8 cellular contexts compared by ENCODE assay signal in genomic region chr4:107034091-107034698, GRCh38. TPM values are rescaled to one million over a fixed set of nuclear protein-coding genes. Genes with fewer than 3 reads are reported as not detected.
DNase-seq lines count a peak whose midpoint lies in the region; ATAC-seq, FAIRE-seq and TF ChIP-seq lines count a peak whose summit lies in the region.
"Had no signal": no experiment of that assay in that cellular context is flagged by ENCODE, and none has a peak within 500 bp of the region (broad histone marks: within the 10 kb centered on the region; RNA-seq: fewer than 3 reads in every experiment).

No MANE protein-coding gene starts in this region.

- H3K27ac Mint-ChIP-seq in H9, result no peak overlapping the region

- H3T11ph ChIP-seq in H9 (ENCODE audit: low read length), result no peak overlapping the region

- peak; percentile 52 to 55; a peak in 3 of 4 replicates for TF ChIP-seq RAD21 in H1 (IDR thresholded peaks at IDR 0.05 in 1 of 2, conservative IDR thresholded peaks at IDR 0.05 in 1 of 2; ENCODE audit: low read depth in 2 of 2, low read length in 2 of 2)

- H3K9me3 ChIP-seq in H9 (ENCODE audit: control insufficient read depth, low read depth, low read length), result no peaks in the 10 kb centered on the region
- no peaks in the 10 kb centered on the region for H3K9me3 ChIP-seq in H1 (ENCODE audit: insufficient read depth in 2 of 2, low read depth in 1 of 2, low read length in 1 of 2)

- H2BK15ac ChIP-seq in H9 (ENCODE audit: low read depth, low read length), result no peak overlapping the region
- no peak overlapping the region for H2BK15ac ChIP-seq in H1 (ENCODE audit: low read length)

- H3K56ac ChIP-seq in H9 (ENCODE audit: insufficient read length, low read depth, low read length), result no peak overlapping the region
- no peak overlapping the region for H3K56ac ChIP-seq in H1 (replicated peaks; ENCODE audit: insufficient read length, low read depth, low read length)

- no peak for TF ChIP-seq POLR2A in H1 (IDR thresholded peaks at IDR 0.05; ENCODE audit: control extremely low read depth in 1 of 2, low read depth in 2 of 2, low read length in 2 of 2)

- no peak overlapping the region for H4K5ac ChIP-seq in H9 (ENCODE audit: insufficient read length, low read depth, low read length)
- H4K5ac ChIP-seq in H1 (ENCODE audit: insufficient read length, low read depth, low read length), result no peak overlapping the region

- H3K79me1 ChIP-seq in H9 (ENCODE audit: insufficient read depth, low read depth, low read length, poor library complexity, severe bottlenecking), result no peaks in the 10 kb centered on the region
- H3K79me1 ChIP-seq in H1 (ENCODE audit: low read depth, low read length), result no peaks in the 10 kb centered on the region

- POLR2A ChIA-PET in H1 (lab: Charles Lee; ENCODE audit: partially characterized antibody), result interaction anchor here (0.6 kb wide), 1 partner anchor 185 kb away, joined by 3 read pairs; no protein-coding TSS in a partner anchor

- H3K4ac ChIP-seq in H9 (ENCODE audit: low read depth, low read length) (no peak overlapping the region), H1 (replicated peaks; ENCODE audit: insufficient read length, low read depth, low read length) (no peak overlapping the region)

- no peak for TF ChIP-seq EP300 in H1 (IDR thresholded peaks at IDR 0.05; ENCODE audit: borderline replicate concordance in 1 of 2, low read depth in 2 of 2, low read length in 2 of 2)

- H3K9ac ChIP-seq in H9 (ENCODE audit: extremely low read depth, insufficient read length, low read length) (no peak overlapping the region), H1 (replicated peaks in 1 of 4; ENCODE audit: extremely low read depth in 1 of 4, low read depth in 3 of 4, low read length in 3 of 4) (no peak overlapping the region)

- H3K79me2 ChIP-seq in H9 (ENCODE audit: insufficient read depth, low read length), result no peaks in the 10 kb centered on the region
- no peaks in the 10 kb centered on the region for H3K79me2 ChIP-seq in H1 (ENCODE audit: control insufficient read depth in 1 of 2, insufficient read depth in 2 of 2, low read length in 2 of 2)

- no CpG with 5 or more reads among the region's 35 CpGs for WGBS in H9 (ENCODE audit: extremely low coverage, insufficient read length, low lambda C conversion rate)
- 6% methylated on average over 35 of the region's 35 CpGs; no CpG with 5 or more reads in 1 of the 2 experiments for WGBS in H1 (ENCODE audit: extremely low coverage in 1 of 2, insufficient coverage in 1 of 2, insufficient read length in 1 of 2, insufficient replicate concordance in 2 of 2, low coverage in 1 of 2, low lambda C conversion rate in 2 of 2, missing lambda C conversion rate in 1 of 2), 2 experiments

- H4K8ac ChIP-seq in H9 (replicated peaks; ENCODE audit: insufficient read length, low read depth, low read length), result no peak overlapping the region
- H4K8ac ChIP-seq in H1 (ENCODE audit: extremely low read depth, insufficient read depth, low read length), result no peak overlapping the region

- H2BK12ac ChIP-seq in H9 (ENCODE audit: insufficient read length, low read depth, low read length) (no peak overlapping the region), H1 (ENCODE audit: low read depth, low read length) (no peak overlapping the region)

- H3K4me3 Mint-ChIP-seq in H9, result peak overlapping the region; percentile 78 to 93

- no peak overlapping the region for H2BK5ac ChIP-seq in H9 (ENCODE audit: insufficient read length, low read length)
- no peak overlapping the region for H2BK5ac ChIP-seq in H1 (ENCODE audit: low read depth, low read length)

- CTCF ChIA-PET in H1 (lab: Charles Lee; ENCODE audit: partially characterized antibody), result interaction anchor here (0.6 to 2.6 kb wide), 32 partner anchors 9 to 496 kb away, joined by 3 to 15 read pairs (median 3); no protein-coding TSS in a partner anchor

- peaks cover 0 to 2% of the 10 kb centered on the region in 2 experiments; a peak in 2 of 5 replicates for H3K9me3 Mint-ChIP-seq in H9

- H4K20me1 ChIP-seq in H9 (ENCODE audit: control insufficient read depth, insufficient read depth, insufficient read length) (no peaks in the 10 kb centered on the region), H1 (replicated peaks in 1 of 2; ENCODE audit: control insufficient read depth in 1 of 2, insufficient read depth in 2 of 2, low read length in 2 of 2) (no peaks in the 10 kb centered on the region)

- H3K18ac ChIP-seq in H9 (ENCODE audit: insufficient read length, low read depth, low read length) (no peak overlapping the region), H1 (ENCODE audit: extremely low read depth, low read length) (no peak overlapping the region)

- peak; percentile 7 for FAIRE-seq in H1 (lab: Jason Lieb, UNC)

- peaks cover 34 to 40% of the 10 kb centered on the region in 2 experiments for H3K4me1 Mint-ChIP-seq in H9

- peaks cover 33% of the 10 kb centered on the region for H3K27me3 ChIP-seq in H9 (ENCODE audit: insufficient read depth, low read length)
- H3K27me3 ChIP-seq in H1 (replicated peaks in 1 of 4; ENCODE audit: control insufficient read depth in 3 of 4, extremely low read depth in 1 of 4, insufficient read depth in 3 of 4, low read length in 3 of 4), result peaks cover 25 to 46% (median 40%) of the 10 kb centered on the region in 4 experiments

- no peak overlapping the region for H4K91ac ChIP-seq in H9 (ENCODE audit: insufficient read length, low read depth, low read length)
- H4K91ac ChIP-seq in H1 (replicated peaks; ENCODE audit: insufficient read length, low read length), result no peak overlapping the region

- peak overlapping the region; percentile 42 to 62 (median 47) for H3K4me3 ChIP-seq in H1 (ENCODE audit: extremely low read depth in 1 of 4, insufficient read depth in 2 of 4, low read depth in 3 of 4, low read length in 4 of 4)

- DNase-seq in H9 (peak; percentile 75), SHP77 (lab: John Stamatoyannopoulos, UW) (peak; percentile 41 to 58), H1 (ENCODE audit: low read depth in 1 of 2, low spot score in 2 of 2) (peak in 1 of 2 experiments; percentile 71), myocyte (ENCODE audit: low read depth) (peak; percentile 68)

- H3K14ac ChIP-seq in H9 (ENCODE audit: insufficient read depth, low read length), result no peak overlapping the region
- no peak overlapping the region for H3K14ac ChIP-seq in H1 (ENCODE audit: insufficient read length)

- peak overlapping the region; percentile 82 for H3K4me2 ChIP-seq in H9 (ENCODE audit: insufficient read depth, insufficient read length, low read length)
- H3K4me2 ChIP-seq in H1 (ENCODE audit: insufficient read depth in 1 of 2, low read depth in 2 of 2, low read length in 2 of 2), result peak overlapping the region; percentile 90 to 99

- H2AK5ac ChIP-seq in H9 (ENCODE audit: insufficient read length, low read length) (no peak overlapping the region), H1 (ENCODE audit: low read depth, low read length) (no peak overlapping the region)

- H3K4me1 ChIP-seq in H9 (ENCODE audit: insufficient read depth, low read length) (peaks cover 3% of the 10 kb centered on the region; the same call in 1 of the 2 replicates), H1 (replicated peaks in 1 of 4; ENCODE audit: control insufficient read depth in 3 of 4, insufficient read depth in 4 of 4, low read length in 3 of 4) (peaks cover 0 to 13% (median 2%) of the 10 kb centered on the region in 4 experiments; a peak in 5 of 7 replicates)

- no peak overlapping the region for H2BK20ac ChIP-seq in H9 (ENCODE audit: low read depth, low read length, poor library complexity, severe bottlenecking)
- H2BK20ac ChIP-seq in H1 (ENCODE audit: low read length), result no peak overlapping the region

- TF ChIP-seq CTCF in H9 (conservative IDR thresholded peaks at IDR 0.05) (peak; percentile 73), H1 (IDR thresholded peaks at IDR 0.05; ENCODE audit: control extremely low read depth in 1 of 3, insufficient read depth in 1 of 3, low read depth in 1 of 3, low read length in 3 of 3) (peak; percentile 56 to 93 (median 83))

- no peaks in the 10 kb centered on the region; a peak in 1 of 7 replicates for H3K36me3 Mint-ChIP-seq in H9 (ENCODE audit: insufficient read depth in 1 of 3, low read depth in 3 of 3)

- H3K27me3 Mint-ChIP-seq in H9 (ENCODE audit: low read depth), result peaks cover 61% of the 10 kb centered on the region

- no peak overlapping the region for H2BK120ac ChIP-seq in H9 (ENCODE audit: low read depth, low read length, poor library complexity, severe bottlenecking)
- H2BK120ac ChIP-seq in H1 (replicated peaks; ENCODE audit: low read depth, low read length), result no peak overlapping the region

- H2AFZ ChIP-seq in H9 (ENCODE audit: low read length) (no peak overlapping the region), H1 (ENCODE audit: low read length) (peak overlapping the region; percentile 36; the same call in 1 of the 2 replicates)

- no peak for ATAC-seq in HG02852 (IDR thresholded peaks at IDR 0.05; ENCODE audit: unreplicated experiment)
- ATAC-seq in GM21526 (IDR thresholded peaks at IDR 0.05; ENCODE audit: low FRiP score, unreplicated experiment), result no peak
- ATAC-seq in GM21390 (IDR thresholded peaks at IDR 0.05; ENCODE audit: unreplicated experiment), result no peak

- no peak overlapping the region for H3K27ac ChIP-seq in H9 (ENCODE audit: insufficient read length, low read depth, low read length)
- no peak overlapping the region for H3K27ac ChIP-seq in H1 (ENCODE audit: low read depth, low read length)

- H3K36me3 ChIP-seq in H1 (ENCODE audit: control insufficient read depth in 2 of 4, insufficient read depth in 4 of 4, low read length in 3 of 4), result no peaks in the 10 kb centered on the region

- H3K23ac ChIP-seq in H9 (ENCODE audit: insufficient read length, low read depth, low read length), result no peak overlapping the region
- no peak overlapping the region for H3K23ac ChIP-seq in H1 (ENCODE audit: insufficient read length)

- peaks cover 30% of the 10 kb centered on the region for H3K23me2 ChIP-seq in H9 (ENCODE audit: insufficient read length, low read depth, low read length, poor library complexity, severe bottlenecking)
- H3K23me2 ChIP-seq in H1 (ENCODE audit: low read depth, low read length), result peaks cover 18% of the 10 kb centered on the region

TF ChIP-seq in H1, 55 proteins besides CTCF, POLR2A, EP300 and RAD21 (continues in another document):
- TF ChIP-seq TCF12 (IDR thresholded peaks at IDR 0.05; ENCODE audit: low read depth, low read length) (no peak), POLR2AphosphoS5 (IDR thresholded peaks at IDR 0.05; ENCODE audit: low read depth, low read length) (no peak), TAF1 (IDR thresholded peaks at IDR 0.05; ENCODE audit: low read depth, low read length) (no peak)

RNA-seq across cellular contexts. Expression of gene DKK2, which starts 1.9 kb away (rescaled TPM):
- total RNA-seq in H9 (2021) (0.11 TPM in 1 of 2 replicates, not detected in the other), myocyte (0.11 and 0.21 TPM in 2 replicates)
- 0.13 and 0.34 TPM in 2 replicates for total RNA-seq in H1 (2021; fragmentation: NEBNext Ultra II Directional; extraction: Animal tissue kit (Norgen Biotek cat#: 25700))
- 0.09 and 0.14 TPM in 2 replicates for polyA plus RNA-seq in H1 (2011; rRNA removed)
- 0.16 TPM for polyA plus RNA-seq in H1 (2011; cell fraction: cytosol; rRNA removed)
- polyA plus RNA-seq in H1 (2011; cell fraction: nucleus; rRNA removed), result 0.16 TPM
- 0.27 to 0.84 TPM (median 0.41 TPM) in 4 replicates for polyA plus RNA-seq in H1 (2012, experiment 1 of 2)
- polyA plus RNA-seq in H1 (2012, experiment 2 of 2), result not detected
- polyA plus RNA-seq in H1 (2013, experiment 1 of 2), result 0.10 TPM
- polyA plus RNA-seq in H1 (2013, experiment 2 of 2), result 0.13 TPM
- polyA minus RNA-seq in H1 (2011; rRNA and poly(A)+ RNA removed), result 0.06 and 0.07 TPM in 2 replicates
- not detected for polyA minus RNA-seq in H1 (2011; cell fraction: cytosol; rRNA and poly(A)+ RNA removed)
- 0.20 TPM for polyA minus RNA-seq in H1 (2011; cell fraction: nucleus; rRNA and poly(A)+ RNA removed)
- polyA plus RNA-seq in myocyte (2012), result 17.7 TPM
- total RNA-seq: T-helper 1 cell treated with Interleukin-12 subunit alpha and Interleukin-12 subunit beta and Interleukin-4 antibody, amounts not matched to agents 30 ng/mL and 1 ng/mL, for 36 hours had no signal
